Comparison of ENCODE assay signal across 35 cellular contexts in genomic region chr1:207112907-207113306, GRCh38. TPM values are rescaled to one million over a fixed set of nuclear protein-coding genes. Genes with fewer than 3 reads are reported as not detected.
"Had no signal": no experiment of that assay in that cellular context is flagged by ENCODE, and none has a peak within 500 bp of the region (broad histone marks: within the 10 kb centered on the region; RNA-seq: fewer than 3 reads in every experiment).

No MANE protein-coding gene starts in this region.

- FAIRE-seq: colon had no signal

- H3K27ac ChIP-seq: adrenal gland, body of pancreas, esophagus muscularis mucosa, foreskin keratinocyte, gastrocnemius medialis had no signal

- H3K4me1 ChIP-seq: adrenal gland, body of pancreas, esophagus muscularis mucosa, foreskin keratinocyte, gastrocnemius medialis had no signal

- H3K4me3 ChIP-seq: adrenal gland, body of pancreas, esophagus muscularis mucosa, gastrocnemius medialis had no signal

- DNase-seq: activated CD4-positive, alpha-beta memory T cell treated with anti-CD3 and anti-CD28 coated beads for 36 hours; activated CD4-positive, alpha-beta T cell treated with anti-CD3 and anti-CD28 coated beads for 36 hours; activated CD4-positive, alpha-beta T cell treated with anti-CD3 and anti-CD28 coated beads, Interleukin-2, amount 10 ng/mL, durations not matched to agents 24 days and 14 days; activated CD4-positive, CD25-positive, alpha-beta regulatory T cell; activated CD4-positive, CD25-positive, alpha-beta regulatory T cell treated with anti-CD3 and anti-CD28 coated beads, Interleukin-2, amount 50 U/mL, for 72 hours; activated CD8-positive, alpha-beta memory T cell treated with anti-CD3 and anti-CD28 coated beads, Interleukin-2, amount 10 ng/mL, durations not matched to agents 7 days and 5 days; activated CD8-positive, alpha-beta memory T cell treated with anti-CD3 and anti-CD28 coated beads, Interleukin-2, amount 50 U/mL, for 4 hours; activated CD8-positive, alpha-beta T cell treated with anti-CD3 and anti-CD28 coated beads, Interleukin-2, amount 10 ng/mL, durations not matched to agents 7 days and 5 days; activated effector memory CD4-positive, alpha-beta T cell treated with anti-CD3 and anti-CD28 coated beads, Interleukin-2, amount 50 U/mL, for 16 hours; activated naive CD4-positive, alpha-beta T cell treated with anti-CD3 and anti-CD28 coated beads for 36 hours; activated naive CD8-positive, alpha-beta T cell treated with anti-CD3 and anti-CD28 coated beads for 36 hours; activated naive CD8-positive, alpha-beta T cell treated with anti-CD3 and anti-CD28 coated beads, Interleukin-2, amount 50 U/mL, for 24 hours; activated T-cell treated with anti-CD3 and anti-CD28 coated beads, Interleukin-2, amount 50 U/mL, for 1 hour; activated T-cell treated with anti-CD3 and anti-CD28 coated beads, Interleukin-2, amount 50 U/mL, for 48 hours; adrenal gland; amygdala; aorta; body of pancreas; caudate nucleus; cortex of kidney; dermis blood vessel endothelial cell; effector CD4-positive, alpha-beta T cell; effector memory CD8-positive, alpha-beta T cell; erythroblast; foreskin keratinocyte; gastrocnemius medialis; glutamatergic neuron; T-helper 2 cell had no signal

- H3K9me3 ChIP-seq: adrenal gland, body of pancreas, esophagus muscularis mucosa, gastrocnemius medialis had no signal

- ATAC-seq: activated CD4-positive, alpha-beta T cell treated with anti-CD3 and anti-CD28 coated beads for 36 hours; activated CD8-positive, alpha-beta memory T cell treated with anti-CD3 and anti-CD28 coated beads, Interleukin-2, amount 10 ng/mL, durations not matched to agents 7 days and 5 days; activated CD8-positive, alpha-beta T cell treated with anti-CD3 and anti-CD28 coated beads, Interleukin-2, amount 10 ng/mL, durations not matched to agents 7 days and 5 days; activated naive CD8-positive, alpha-beta T cell treated with anti-CD3 and anti-CD28 coated beads, Interleukin-2, amount 50 U/mL, for 24 hours; body of pancreas; effector memory CD8-positive, alpha-beta T cell; foreskin keratinocyte; gastrocnemius medialis had no signal

- H3K27me3 ChIP-seq: adrenal gland, body of pancreas, gastrocnemius medialis had no signal

- H3K36me3 ChIP-seq: adrenal gland, esophagus muscularis mucosa, gastrocnemius medialis had no signal

RNA-seq across cellular contexts. Expression of gene C4BPA, which starts 8.9 kb away (rescaled TPM):
- total RNA-seq: activated CD4-positive, alpha-beta memory T cell treated with anti-CD3 and anti-CD28 coated beads for 36 hours; activated CD4-positive, alpha-beta T cell treated with anti-CD3 and anti-CD28 coated beads for 36 hours; activated CD4-positive, alpha-beta T cell treated with anti-CD3 and anti-CD28 coated beads, Interleukin-2, amount 10 ng/mL, durations not matched to agents 24 days and 14 days; activated CD8-positive, alpha-beta memory T cell treated with anti-CD3 and anti-CD28 coated beads for 36 hours; activated CD8-positive, alpha-beta memory T cell treated with anti-CD3 and anti-CD28 coated beads, Interleukin-2, amount 10 ng/mL, durations not matched to agents 7 days and 5 days; activated CD8-positive, alpha-beta T cell treated with anti-CD3 and anti-CD28 coated beads, Interleukin-2, amount 10 ng/mL, durations not matched to agents 7 days and 5 days; activated naive CD4-positive, alpha-beta T cell treated with anti-CD3 and anti-CD28 coated beads for 36 hours; activated naive CD8-positive, alpha-beta T cell treated with anti-CD3 and anti-CD28 coated beads for 36 hours; activated T-helper 1 cell treated with anti-CD3 and anti-CD28 coated beads, Interleukin-12 subunit alpha, Interleukin-12 subunit beta, Interleukin-2, Interleukin-4 antibody, amounts not matched to agents 30 ng/mL and 10 ng/mL and 1 ng/mL, durations not matched to agents 14 hours and 24 hours and 36 hours; activated T-helper 2 cell treated with anti-CD3 and anti-CD28 coated beads, Interferon-gamma antibody, Interleukin-2, Interleukin-4, amounts not matched to agents 10 μg/mL and 5 μg/mL and 100 μg/mL, durations not matched to agents 14 hours and 24 hours and 36 hours; chondrocyte; foreskin keratinocyte; T-helper 1 cell treated with Interleukin-12 subunit alpha and Interleukin-12 subunit beta and Interleukin-4 antibody, amounts not matched to agents 30 ng/mL and 1 ng/mL, for 36 hours had no signal
- polyA plus RNA-seq: foreskin keratinocyte had no signal

RNA-seq across cellular contexts. Expression of gene C4BPB, which starts 24.2 kb away (rescaled TPM):
- total RNA-seq: chondrocyte, foreskin keratinocyte had no signal
- polyA plus RNA-seq: foreskin keratinocyte had no signal
